Comparison of ENCODE assay signal across 2 cellular contexts in genomic region chr10:29956335-29956924, GRCh38.
A peak's percentile ranks its signal among the peaks of the same experiment; 100 is the strongest.
TF ChIP-seq lines count a peak whose summit lies in the region.

No MANE protein-coding gene starts in this region.

TF ChIP-seq in liver, 16 proteins besides CTCF, POLR2A, EP300 and RAD21 (continued from another document):
- TF ChIP-seq ZBTB33 (IDR thresholded peaks at IDR 0.05) (peak; percentile 92), GABPA (IDR thresholded peaks at IDR 0.05 in 1 of 2, conservative IDR thresholded peaks at IDR 0.05 in 1 of 2) (peak in 1 of 2 donors; percentile 48), SP1 (IDR thresholded peaks at IDR 0.05) (peak; percentile 100), FOXA2 (IDR thresholded peaks at IDR 0.05) (peak; percentile 80), FOXA1 (IDR thresholded peaks at IDR 0.05) (peak; percentile 69), HNF4G (IDR thresholded peaks at IDR 0.05) (peak; percentile 99), EGR1 (IDR thresholded peaks at IDR 0.05; ENCODE audit: low read depth in 2 of 2) (peak; percentile 56 to 88), ATF3 (IDR thresholded peaks at IDR 0.05) (peak; percentile 86), YY1 (IDR thresholded peaks at IDR 0.05) (peak; percentile 97), NR2F2 (IDR thresholded peaks at IDR 0.05) (peak; percentile 72), REST (IDR thresholded peaks at IDR 0.05) (peak; percentile 82), JUND (IDR thresholded peaks at IDR 0.05) (peak; percentile 87 to 94), TAF1 (conservative IDR thresholded peaks at IDR 0.05) (no peak)
TF ChIP-seq in liver: peak in this region for 15.

TF ChIP-seq in HepG2, 621 proteins besides CTCF, POLR2A, EP300 and RAD21 (continued from another document):
- no peak for TF ChIP-seq HDAC2 (CRISPR knock-in tag; IDR thresholded peaks at IDR 0.05)
- TF ChIP-seq NR1H2 (CRISPR knock-in tag; IDR thresholded peaks at IDR 0.05; ENCODE audit: borderline replicate concordance, low read depth): no peak
- no peak for TF ChIP-seq PATZ1 (CRISPR knock-in tag; IDR thresholded peaks at IDR 0.05)
- TF ChIP-seq ELF4 (CRISPR knock-in tag; IDR thresholded peaks at IDR 0.05; ENCODE audit: borderline replicate concordance): no peak
- no peak for TF ChIP-seq ZNF292 (CRISPR knock-in tag; IDR thresholded peaks at IDR 0.05; ENCODE audit: borderline replicate concordance, low read depth)
- TF ChIP-seq NR2C2 (CRISPR knock-in tag; IDR thresholded peaks at IDR 0.05; ENCODE audit: borderline replicate concordance): no peak
- TF ChIP-seq ZNF639 (CRISPR knock-in tag; conservative IDR thresholded peaks at IDR 0.05): no peak
- TF ChIP-seq FLYWCH1 (CRISPR knock-in tag; IDR thresholded peaks at IDR 0.05): no peak
- no peak for TF ChIP-seq TRIM24 (CRISPR knock-in tag; IDR thresholded peaks at IDR 0.05)
- TF ChIP-seq SP4 (CRISPR knock-in tag; IDR thresholded peaks at IDR 0.05): no peak
- TF ChIP-seq HNF4G (IDR thresholded peaks at IDR 0.05; ENCODE audit: borderline replicate concordance, low read depth, low read length): no peak
- no peak for TF ChIP-seq HNF4G (CRISPR knock-in tag; IDR thresholded peaks at IDR 0.05; ENCODE audit: borderline replicate concordance, low read depth)
